Comparison of ENCODE assay signal across 10 cellular contexts in genomic region chr16:66369055-66369592, GRCh38. TPM values are rescaled to one million over a fixed set of nuclear protein-coding genes. Genes with fewer than 3 reads are reported as not detected.
DNase-seq lines count a peak whose midpoint lies in the region; ATAC-seq and TF ChIP-seq lines count a peak whose summit lies in the region.
"Had no signal": no experiment of that assay in that cellular context is flagged by ENCODE, and none has a peak within 500 bp of the region (broad histone marks: within the 10 kb centered on the region; RNA-seq: fewer than 3 reads in every experiment).

No MANE protein-coding gene starts in this region.

- H3K14ac ChIP-seq in trophoblast cell (ENCODE audit: low read length), result no peak overlapping the region

- TF ChIP-seq POLR2A in body of pancreas (IDR thresholded peaks at IDR 0.05), result no peak

- WGBS in body of pancreas, 2 donors, result 63 to 68% methylated on average over 4 to 5 of the region's 5 CpGs
- WGBS in trophoblast cell (ENCODE audit: extremely low coverage, insufficient coverage, insufficient read length), result no CpG with 5 or more reads among the region's 5 CpGs

- H3K36me3 Mint-ChIP-seq in activated CD8-positive, alpha-beta T cell treated with anti-CD3 and anti-CD28 coated beads, Interleukin-2, amount 10 ng/mL, durations not matched to agents 7 days and 5 days (ENCODE audit: low read depth), result no peaks in the 10 kb centered on the region

- peaks cover 10% of the 10 kb centered on the region for H3K27me3 Mint-ChIP-seq in activated CD8-positive, alpha-beta T cell treated with anti-CD3 and anti-CD28 coated beads, Interleukin-2, amount 10 ng/mL, durations not matched to agents 7 days and 5 days (ENCODE audit: low read depth)

- no peak for TF ChIP-seq CTCF in lower lobe of right lung (IDR thresholded peaks at IDR 0.05)
- no peak for TF ChIP-seq CTCF in body of pancreas (IDR thresholded peaks at IDR 0.05)
- TF ChIP-seq CTCF in dorsolateral prefrontal cortex (IDR thresholded peaks at IDR 0.05 in 54 of 56, conservative IDR thresholded peaks at IDR 0.05 in 2 of 56; ENCODE audit: low read depth in 1 of 56, partially characterized antibody in 56 of 56), result no peak

- H3K27ac ChIP-seq in BLaER1 treated with 17β-estradiol and CSF1 and Interleukin-3, amounts not matched to agents 10 nM and 100 nM, result peak overlapping the region in 6 of 11 experiments; percentile 20 to 65 (median 45); a peak in 9 of 22 replicates
- H3K27ac ChIP-seq in lower lobe of right lung, result peak overlapping the region; percentile 84
- no peak overlapping the region for H3K27ac ChIP-seq in body of pancreas
- H3K27ac ChIP-seq in trophoblast cell (ENCODE audit: low read depth, low read length), result no peak overlapping the region
- peak overlapping the region in 20 of 59 donors; percentile 1 to 81 (median 38) for H3K27ac ChIP-seq in dorsolateral prefrontal cortex

- H3K4ac ChIP-seq in trophoblast cell (ENCODE audit: low read depth, low read length), result no peak overlapping the region

- intact Hi-C loops in lower lobe of right lung (cut with DNase I) (no loop called here), body of pancreas (cut with DNase I) (no loop called here), dorsolateral prefrontal cortex (cut with DNase I) (no loop called here)

- H3K27ac Mint-ChIP-seq in activated CD8-positive, alpha-beta T cell treated with anti-CD3 and anti-CD28 coated beads, Interleukin-2, amount 10 ng/mL, durations not matched to agents 7 days and 5 days, result peak overlapping the region; percentile 50

- no peak overlapping the region for H4K12ac ChIP-seq in trophoblast cell (ENCODE audit: low read depth, low read length)

- no peak overlapping the region for H2BK5ac ChIP-seq in trophoblast cell (ENCODE audit: low read depth, low read length, poor library complexity)

- peaks cover 11% of the 10 kb centered on the region for H3K4me1 Mint-ChIP-seq in activated CD8-positive, alpha-beta T cell treated with anti-CD3 and anti-CD28 coated beads, Interleukin-2, amount 10 ng/mL, durations not matched to agents 7 days and 5 days (ENCODE audit: low read depth)

- peak; percentile 65 for ATAC-seq in HG03442 (IDR thresholded peaks at IDR 0.05; ENCODE audit: unreplicated experiment)
- ATAC-seq in activated CD8-positive, alpha-beta T cell treated with anti-CD3 and anti-CD28 coated beads, Interleukin-2, amount 10 ng/mL, durations not matched to agents 7 days and 5 days, result peak; percentile 36
- peak; percentile 16 to 28 for ATAC-seq in lower lobe of right lung
- no peak for ATAC-seq in body of pancreas
- no peak for ATAC-seq in HG03439 (IDR thresholded peaks at IDR 0.05; ENCODE audit: unreplicated experiment)

- no peak overlapping the region for H2BK12ac ChIP-seq in trophoblast cell (ENCODE audit: low read length)

- peaks cover 9% of the 10 kb centered on the region for H3K79me1 ChIP-seq in trophoblast cell (ENCODE audit: low read length)

- H2AK5ac ChIP-seq in trophoblast cell (ENCODE audit: low read length), result no peak overlapping the region

- no peaks in the 10 kb centered on the region for H3K27me3 ChIP-seq in BLaER1 treated with 17β-estradiol and CSF1 and Interleukin-3, amounts not matched to agents 10 nM and 100 nM
- H3K27me3 ChIP-seq in lower lobe of right lung (ENCODE audit: low read depth) (peaks cover 5% of the 10 kb centered on the region), body of pancreas (no peaks in the 10 kb centered on the region), trophoblast cell (ENCODE audit: insufficient read depth, low read length) (no peaks in the 10 kb centered on the region), dorsolateral prefrontal cortex (peaks cover 0 to 12% (median 0%) of the 10 kb centered on the region in 45 donors)

- peak overlapping the region; percentile 41 to 96 (median 71); a peak in 20 of 22 replicates for H3K4me2 ChIP-seq in BLaER1 treated with 17β-estradiol and CSF1 and Interleukin-3, amounts not matched to agents 10 nM and 100 nM
- H3K4me2 ChIP-seq in trophoblast cell (ENCODE audit: low read length), result no peak overlapping the region

- H2AFZ ChIP-seq in trophoblast cell (ENCODE audit: insufficient read depth, low read length, poor library complexity), result no peak overlapping the region

- DNase-seq in activated CD8-positive, alpha-beta T cell treated with anti-CD3 and anti-CD28 coated beads, Interleukin-2, amount 10 ng/mL, durations not matched to agents 7 days and 5 days, result no peak
- peak; percentile 69 for DNase-seq in lower lobe of right lung
- DNase-seq in body of pancreas, result no peak
- DNase-seq in trophoblast cell, result no peak
- DNase-seq in dorsolateral prefrontal cortex, result no peak
- DNase-seq: activated T-cell treated with anti-CD3 and anti-CD28 coated beads, Interleukin-2, amount 50 U/mL, for 48 hours; central memory CD4-positive, alpha-beta T cell had no signal

- peaks cover 2% of the 10 kb centered on the region for H3K79me2 ChIP-seq in trophoblast cell (ENCODE audit: control insufficient read depth, insufficient read depth, low read length, poor library complexity)

- no peaks in the 10 kb centered on the region for H3K9me3 ChIP-seq in BLaER1 treated with 17β-estradiol and CSF1 and Interleukin-3, amounts not matched to agents 10 nM and 100 nM (replicated peaks in 1 of 11)
- H3K9me3 ChIP-seq in lower lobe of right lung (no peaks in the 10 kb centered on the region), body of pancreas (no peaks in the 10 kb centered on the region), trophoblast cell (ENCODE audit: insufficient read depth, low read depth, low read length) (no peaks in the 10 kb centered on the region)

- H3K9ac ChIP-seq in BLaER1 treated with 17β-estradiol and CSF1 and Interleukin-3, amounts not matched to agents 10 nM and 100 nM, result peak overlapping the region in 3 of 11 experiments; percentile 1 to 32 (median 29); a peak in 3 of 22 replicates
- H3K9ac ChIP-seq in trophoblast cell (ENCODE audit: low read length), result no peak overlapping the region

- POLR2A ChIA-PET in activated CD8-positive, alpha-beta T cell treated with anti-CD3 and anti-CD28 coated beads, Interleukin-2, amount 10 ng/mL, durations not matched to agents 7 days and 5 days (lab: Charles Lee), result no interaction called here

- H4K8ac ChIP-seq in trophoblast cell (ENCODE audit: low read depth, low read length), result no peak overlapping the region

- H3K4me1 ChIP-seq in BLaER1 treated with 17β-estradiol and CSF1 and Interleukin-3, amounts not matched to agents 10 nM and 100 nM, result peaks cover 27 to 72% (median 49%) of the 10 kb centered on the region in 10 experiments
- H3K4me1 ChIP-seq in lower lobe of right lung (peaks cover 42% of the 10 kb centered on the region), body of pancreas (no peaks in the 10 kb centered on the region), trophoblast cell (ENCODE audit: control insufficient read depth in 1 of 2, insufficient read depth in 2 of 2, low read length in 2 of 2) (peaks cover 11 to 14% of the 10 kb centered on the region in 2 experiments)

- no peaks in the 10 kb centered on the region for H3K36me3 ChIP-seq in BLaER1 treated with 17β-estradiol and CSF1 and Interleukin-3, amounts not matched to agents 10 nM and 100 nM
- H3K36me3 ChIP-seq in lower lobe of right lung (no peaks in the 10 kb centered on the region), body of pancreas (replicated peaks in 1 of 2; ENCODE audit: insufficient read depth in 1 of 2, low read depth in 2 of 2) (no peaks in the 10 kb centered on the region), trophoblast cell (ENCODE audit: control insufficient read depth in 1 of 2, insufficient read depth in 2 of 2, low read length in 2 of 2) (no peaks in the 10 kb centered on the region)

- no peak overlapping the region for H2BK120ac ChIP-seq in trophoblast cell (ENCODE audit: insufficient read depth, low read length, poor library complexity)

- no peak overlapping the region for H3K18ac ChIP-seq in trophoblast cell (ENCODE audit: low read length)

- H4K91ac ChIP-seq in trophoblast cell (ENCODE audit: low read depth, low read length), result no peak overlapping the region

- no peak overlapping the region for H3K23ac ChIP-seq in trophoblast cell (ENCODE audit: low read length)

- 0 out of 20 replicates have a peak overlapping the region, but pooled peaks of 1 of the 10 experiments have one; percentile 31 for H3K4me3 ChIP-seq in BLaER1 treated with 17β-estradiol and CSF1 and Interleukin-3, amounts not matched to agents 10 nM and 100 nM
- H3K4me3 ChIP-seq in lower lobe of right lung (peak overlapping the region; percentile 63), body of pancreas (no peak overlapping the region), trophoblast cell (ENCODE audit: low read depth, low read length) (no peak overlapping the region), dorsolateral prefrontal cortex (peak overlapping the region in 12 of 59 donors; percentile 7 to 58 (median 50))

- H4K20me1 ChIP-seq in BLaER1 treated with 17β-estradiol and CSF1 and Interleukin-3, amounts not matched to agents 10 nM and 100 nM, result no peaks in the 10 kb centered on the region

- CTCF ChIA-PET in activated CD8-positive, alpha-beta T cell treated with anti-CD3 and anti-CD28 coated beads, Interleukin-2, amount 10 ng/mL, durations not matched to agents 7 days and 5 days (lab: Charles Lee), result interaction anchor here (2.4 to 5.5 kb wide), 2 partner anchors 12 to 27 kb away, joined by 8 to 46 read pairs; no protein-coding TSS in a partner anchor

- no peak overlapping the region for H3K4me3 Mint-ChIP-seq in activated CD8-positive, alpha-beta T cell treated with anti-CD3 and anti-CD28 coated beads, Interleukin-2, amount 10 ng/mL, durations not matched to agents 7 days and 5 days

- H3K9me3 Mint-ChIP-seq in activated CD8-positive, alpha-beta T cell treated with anti-CD3 and anti-CD28 coated beads, Interleukin-2, amount 10 ng/mL, durations not matched to agents 7 days and 5 days (ENCODE audit: insufficient read depth), result no peaks in the 10 kb centered on the region

RNA-seq across cellular contexts. Expression of gene CDH5, which starts 2.6 kb away (rescaled TPM):
- not detected for total RNA-seq in activated CD8-positive, alpha-beta T cell treated with anti-CD3 and anti-CD28 coated beads, Interleukin-2, amount 10 ng/mL, durations not matched to agents 7 days and 5 days
- total RNA-seq in lower lobe of right lung (128 TPM), body of pancreas (10 to 100 TPM; 10.4 to 15.8 TPM), dorsolateral prefrontal cortex (10 to 100 TPM in 105 of 120 experiments, 1 to 10 TPM in 15; 5.7 to 36.2 (median 14.9) TPM)
- polyA plus RNA-seq in trophoblast cell (2013), result 93.1 and 99.2 TPM in 2 replicates

RNA-seq across cellular contexts. Expression of gene BEAN1, which starts 58.0 kb away (rescaled TPM):
- not detected for total RNA-seq in activated CD8-positive, alpha-beta T cell treated with anti-CD3 and anti-CD28 coated beads, Interleukin-2, amount 10 ng/mL, durations not matched to agents 7 days and 5 days
- total RNA-seq in lower lobe of right lung (0.15 TPM), body of pancreas (not detected), dorsolateral prefrontal cortex (10 to 100 TPM in 37 of 120 experiments, 1 to 10 TPM in 83; 2.0 to 14.4 (median 8.4) TPM)
- 1.0 and 1.2 TPM in 2 replicates for polyA plus RNA-seq in trophoblast cell (2013)

Comparison
In these comparisons a context has a peak if more than half of its experiments do, and no peak if none do; other contexts are left out.
1. H3K27ac ChIP-seq: peak in BLaER1 treated with 17β-estradiol and CSF1 and Interleukin-3, amounts not matched to agents 10 nM and 100 nM (6 of 11) and lower lobe of right lung (single experiment); none in body of pancreas (0 of 4) and trophoblast cell (single experiment).
2. ATAC-seq: peak in HG03442 (single experiment), activated CD8-positive, alpha-beta T cell treated with anti-CD3 and anti-CD28 coated beads, Interleukin-2, amount 10 ng/mL, durations not matched to agents 7 days and 5 days (single experiment) and lower lobe of right lung (2 of 2); none in body of pancreas (single experiment) and HG03439 (single experiment).
3. RNA of gene CDH5, which starts 2.6 kb away (total RNA-seq): 128 TPM in lower lobe of right lung (single experiment), 10.4 to 15.8 TPM in body of pancreas and 5.7 to 36.2 TPM in dorsolateral prefrontal cortex; not detected in activated CD8-positive, alpha-beta T cell treated with anti-CD3 and anti-CD28 coated beads, Interleukin-2, amount 10 ng/mL, durations not matched to agents 7 days and 5 days; every median in the first group is over 4 times any median in the second.